ENCODE assay signal across 19 cellular contexts in the genomic region with DNA sequence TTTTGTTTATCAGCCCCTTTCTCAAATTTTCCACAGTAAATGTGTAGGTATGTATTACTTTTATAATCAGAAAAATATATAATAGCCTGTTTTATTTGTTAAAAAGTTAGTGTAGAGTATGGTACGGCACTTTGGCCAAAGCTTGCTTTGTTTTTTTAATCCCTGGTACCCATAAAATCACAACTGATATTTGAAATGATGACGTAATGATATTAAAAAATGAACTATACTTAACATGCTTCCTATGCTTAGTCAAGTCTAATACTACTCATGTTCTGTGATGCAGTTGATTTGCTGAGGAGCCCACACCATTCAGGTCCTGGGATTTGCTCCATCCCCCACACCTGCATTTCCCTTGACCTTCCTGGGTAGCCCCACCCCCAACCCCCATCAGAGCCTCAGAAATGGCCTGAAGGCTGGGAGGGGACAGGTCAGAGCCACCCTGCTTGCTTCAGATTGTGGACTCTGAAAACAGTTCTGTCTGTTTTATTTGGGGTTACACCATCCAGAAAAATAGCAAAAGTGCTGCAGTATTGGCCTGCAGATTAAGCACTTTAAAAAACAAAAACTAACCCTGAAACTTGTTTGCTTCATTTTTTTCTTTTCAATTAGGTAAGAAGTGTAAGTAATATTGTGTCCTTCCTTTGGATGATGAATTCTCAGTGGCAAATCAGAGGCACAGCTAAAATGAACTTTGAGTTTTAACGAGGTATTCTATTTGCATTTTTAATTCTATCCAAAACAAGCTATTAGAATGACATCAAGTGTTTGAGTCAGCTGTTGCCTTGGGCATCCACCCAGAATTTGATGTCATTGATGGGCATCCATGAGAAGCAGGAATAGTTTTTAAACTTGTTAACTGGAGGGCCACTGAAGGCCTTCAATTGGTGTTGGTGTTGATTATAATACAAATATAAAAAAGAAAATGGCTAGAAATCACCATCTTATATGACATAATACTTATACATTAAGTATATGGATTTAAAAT. TPM values are rescaled to one million over a fixed set of nuclear protein-coding genes. Genes with fewer than 3 reads are reported as not detected.
DNase-seq lines count a peak whose midpoint lies in the region; FAIRE-seq and TF ChIP-seq lines count a peak whose summit lies in the region.
"Had no signal": no experiment of that assay in that cellular context is flagged by ENCODE, and none has a peak within 500 bp of the region (broad histone marks: within the 10 kb centered on the region; RNA-seq: fewer than 3 reads in every experiment).

No MANE protein-coding gene starts in this region.

- no peaks in the 10 kb centered on the region for H3K36me3 ChIP-seq in right atrium auricular region
- H3K36me3 ChIP-seq in left ventricle myocardium inferior: no peaks in the 10 kb centered on the region
- H3K36me3 ChIP-seq: cardiac muscle cell, gastrocnemius medialis had no signal

- no peaks in the 10 kb centered on the region for H3K9me3 ChIP-seq in right atrium auricular region
- no peaks in the 10 kb centered on the region for H3K9me3 ChIP-seq in left ventricle myocardium inferior (replicated peaks)
- H3K9me3 ChIP-seq: gastrocnemius medialis, mucosa of descending colon, psoas muscle had no signal

- TF ChIP-seq CTCF in right atrium auricular region (IDR thresholded peaks at IDR 0.05): no peak
- TF ChIP-seq CTCF in left ventricle myocardium inferior (IDR thresholded peaks at IDR 0.05; ENCODE audit: borderline replicate concordance): no peak
- TF ChIP-seq CTCF in lower leg skin (IDR thresholded peaks at IDR 0.05): no peak
- TF ChIP-seq CTCF in type B pancreatic cell (conservative IDR thresholded peaks at IDR 0.05): no peak

- H3K4me3 ChIP-seq in right atrium auricular region (no peak overlapping the region), left ventricle myocardium inferior (no peak overlapping the region), lower leg skin (ENCODE audit: low read depth, poor library complexity, severe bottlenecking) (no peak overlapping the region)
- H3K4me3 ChIP-seq: cardiac muscle cell, dorsolateral prefrontal cortex, gastrocnemius medialis, mucosa of descending colon, psoas muscle had no signal

- peaks cover 0 to 40% of the 10 kb centered on the region in 2 donors for H3K4me1 ChIP-seq in right atrium auricular region
- peaks cover 10% of the 10 kb centered on the region for H3K4me1 ChIP-seq in left ventricle myocardium inferior

- no peaks in the 10 kb centered on the region for H3K27me3 Mint-ChIP-seq in type B pancreatic cell

- no peak overlapping the region for H3K27ac Mint-ChIP-seq in type B pancreatic cell

- H3K4me3 Mint-ChIP-seq in type B pancreatic cell: no peak overlapping the region

- H3K27ac ChIP-seq in right atrium auricular region (peak overlapping the region; percentile 48 to 73), left ventricle myocardium inferior (replicated peaks) (no peak overlapping the region)
- H3K27ac ChIP-seq: C4-2B, cardiac muscle cell, gastrocnemius medialis, psoas muscle had no signal

- DNase-seq in right atrium auricular region (ENCODE audit: low spot score) (no peak), left ventricle myocardium inferior (no peak), astrocyte of the hippocampus (ENCODE audit: low read depth, low spot score) (peak; percentile 84), iris pigment epithelial cell (ENCODE audit: low read depth) (peak; percentile 23), NCI-H1694 (lab: John Stamatoyannopoulos, UW) (no peak), lower leg skin (ENCODE audit: low spot score in 2 of 2) (no peak), type B pancreatic cell (ENCODE audit: extremely low spot score, unreplicated experiment) (no peak), GM19239 (ENCODE audit: insufficient read length, low spot score) (no peak)
- DNase-seq: activated CD4-positive, alpha-beta T cell treated with anti-CD3 and anti-CD28 coated beads, Interleukin-2, amount 50 U/mL, for 1 hour; dorsolateral prefrontal cortex; gastrocnemius medialis; left colon; mucosa of descending colon; NCI-H146; psoas muscle; stimulated activated CD4-positive, alpha-beta T cell treated with anti-CD3 and anti-CD28 coated beads, Interleukin-4, amount 100 ng/mL, for 4 hours had no signal

- 65 to 72% methylated on average over 3 of the region's 3 CpGs for WGBS in lower leg skin, 2 donors

- no peaks in the 10 kb centered on the region for H3K4me1 Mint-ChIP-seq in type B pancreatic cell (ENCODE audit: unreplicated experiment)

- H3K27me3 ChIP-seq in right atrium auricular region (no peaks in the 10 kb centered on the region), left ventricle myocardium inferior (ENCODE audit: low read depth) (no peaks in the 10 kb centered on the region)
- H3K27me3 ChIP-seq: cardiac muscle cell, gastrocnemius medialis had no signal

- no peak for FAIRE-seq in GM19239 (lab: Jason Lieb, UNC)
- FAIRE-seq: G401.6 had no signal

- no peak for TF ChIP-seq POLR2A in lower leg skin (IDR thresholded peaks at IDR 0.05)

- no peaks in the 10 kb centered on the region for H3K9me3 Mint-ChIP-seq in type B pancreatic cell

- intact Hi-C loops in left ventricle myocardium inferior (cut with micrococcal nuclease): no loop called here
- intact Hi-C loops in lower leg skin (cut with DNase I; ENCODE audit: low total_unique reads): no loop called here

- no peaks in the 10 kb centered on the region for H3K36me3 Mint-ChIP-seq in type B pancreatic cell

RNA-seq across cellular contexts. Expression of a gene that starts 23.3 kb away (rescaled TPM):
- total RNA-seq in right atrium auricular region: 10 to 100 TPM; 22.5 to 28.1 TPM
- 11.2 TPM for total RNA-seq in left ventricle myocardium inferior
- 1 to 10 TPM in 2 of 4 donors, under 1 TPM in 2; 0.25 to 2.7 (median 1.1) TPM for total RNA-seq in lower leg skin
- 5.3 and 7.8 TPM in 2 replicates for total RNA-seq in type B pancreatic cell (ENCODE audit: low replicate concordance)

Comparison
In these comparisons a context has a peak if more than half of its experiments do, and no peak if none do; other contexts are left out.
1. DNase-seq: peak in astrocyte of the hippocampus (single experiment) and iris pigment epithelial cell (single experiment); none in right atrium auricular region (single experiment), left ventricle myocardium inferior (single experiment), NCI-H1694 (single experiment), lower leg skin (0 of 2), type B pancreatic cell (single experiment) and GM19239 (single experiment).